In the genomic region with DNA sequence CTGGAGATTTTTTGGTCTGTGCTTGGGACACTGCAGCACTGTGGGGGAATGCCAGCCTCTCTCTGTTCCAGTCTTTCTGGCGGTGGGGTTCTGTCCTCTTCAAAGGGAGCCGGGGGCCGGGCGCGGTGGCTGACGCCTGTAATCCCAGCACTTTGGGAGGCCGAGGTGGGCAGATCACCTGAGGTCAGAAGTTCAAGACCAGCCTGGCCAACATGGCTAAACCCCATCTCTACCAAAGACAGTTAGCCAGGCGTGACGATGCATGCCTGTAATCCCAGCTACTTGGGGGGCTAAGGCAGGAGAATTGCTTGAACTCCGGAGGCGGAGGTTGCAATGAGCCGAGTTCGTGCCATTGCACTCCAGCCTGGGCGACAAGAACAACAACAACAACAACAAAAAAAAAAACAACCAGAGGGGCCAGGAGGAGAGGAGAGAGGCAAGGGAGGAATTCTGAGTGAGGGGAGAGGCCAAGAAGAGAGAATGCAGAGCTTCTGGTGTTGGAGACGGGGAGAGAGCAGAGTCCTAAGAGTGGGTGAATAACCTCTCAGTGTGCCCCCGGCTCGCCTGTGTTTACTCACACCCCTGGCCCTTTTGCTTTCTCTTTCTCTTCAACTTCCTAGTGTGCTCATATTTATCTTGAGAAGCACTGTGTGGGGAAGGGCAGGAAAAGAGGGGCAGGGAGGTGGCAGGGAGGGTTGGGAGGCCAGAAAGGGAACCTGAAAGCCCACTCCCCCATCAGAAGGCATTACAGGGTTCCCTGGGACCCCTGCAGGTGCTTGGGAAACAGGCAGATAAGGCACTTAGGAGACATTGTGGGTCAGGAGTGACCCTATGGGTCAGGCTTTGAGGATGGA, we compare ENCODE assay signal across 8 cellular contexts. TPM values are rescaled to one million over a fixed set of nuclear protein-coding genes. Genes with fewer than 3 reads are reported as not detected.
A peak's percentile ranks its signal among the peaks of the same experiment; 100 is the strongest.
DNase-seq lines count a peak whose midpoint lies in the region; ATAC-seq and TF ChIP-seq lines count a peak whose summit lies in the region.

No MANE protein-coding gene starts in this region.

- no peak overlapping the region for H2BK5ac ChIP-seq in neuronal stem cell (ENCODE audit: low read length)

- TF ChIP-seq CTCF in Peyer's patch (IDR thresholded peaks at IDR 0.05): peak in 1 of 6 experiments; percentile 12

- H3K14ac ChIP-seq in neuronal stem cell (ENCODE audit: low read length): no peak overlapping the region

- H2BK15ac ChIP-seq in neuronal stem cell (ENCODE audit: low read length): peak overlapping the region; percentile 63

- peaks cover 2% of the 10 kb centered on the region for H3K79me1 ChIP-seq in neuronal stem cell (ENCODE audit: low read depth, low read length)

- no peak overlapping the region for H2BK120ac ChIP-seq in neuronal stem cell (ENCODE audit: low read depth, low read length)

- H3K36me3 ChIP-seq in Peyer's patch (no peaks in the 10 kb centered on the region), neuronal stem cell (replicated peaks in 1 of 2; ENCODE audit: control insufficient read depth in 2 of 2, insufficient read depth in 2 of 2, low read length in 2 of 2) (peaks cover 0 to 8% of the 10 kb centered on the region in 2 donors)

- H4K8ac ChIP-seq in neuronal stem cell (ENCODE audit: low read depth, low read length): no peak overlapping the region

- no peak overlapping the region for H2AFZ ChIP-seq in neuronal stem cell (ENCODE audit: low read length)

- H3K4me2 ChIP-seq in neuronal stem cell (ENCODE audit: insufficient read depth, low read length, poor library complexity, severe bottlenecking): no peak overlapping the region

- H3K27ac ChIP-seq in Peyer's patch (peak overlapping the region; percentile 75 to 93 (median 92)), neuronal stem cell (replicated peaks; ENCODE audit: low read length) (no peak overlapping the region)

- peak overlapping the region; percentile 12 to 67 (median 29) for H3K4me3 ChIP-seq in Peyer's patch
- peak overlapping the region in 1 of 2 donors; percentile 65 for H3K4me3 ChIP-seq in neuronal stem cell (ENCODE audit: low read length in 2 of 2)

- peak in 1 of 2 donors; percentile 65 for TF ChIP-seq POLR2A in Peyer's patch (IDR thresholded peaks at IDR 0.05)

- in situ Hi-C loops in G401 (cut with HindIII; ENCODE audit: low sequenced_read_pairs): no loop called here

- H3K4me1 ChIP-seq in Peyer's patch (peaks cover 0 to 44% (median 20%) of the 10 kb centered on the region in 4 donors), neuronal stem cell (ENCODE audit: control insufficient read depth in 2 of 2, insufficient read depth in 1 of 2, low read depth in 1 of 2, low read length in 2 of 2) (peaks cover 15 to 24% of the 10 kb centered on the region in 2 donors)

- no CpG with 5 or more reads among the region's 17 CpGs for WGBS in neuronal stem cell (ENCODE audit: extremely low coverage in 2 of 2, insufficient read length in 2 of 2, insufficient replicate concordance in 1 of 2), 2 donors

- peak overlapping the region; percentile 93 for H2AK5ac ChIP-seq in neuronal stem cell (ENCODE audit: low read depth, low read length)

- H3K27me3 ChIP-seq in Peyer's patch (no peaks in the 10 kb centered on the region), neuronal stem cell (ENCODE audit: control insufficient read depth in 3 of 3, insufficient read depth in 3 of 3, low read depth in 1 of 3, low read length in 3 of 3) (no peaks in the 10 kb centered on the region)

- no peak overlapping the region for H3K23ac ChIP-seq in neuronal stem cell (ENCODE audit: low read depth, low read length, poor library complexity)

- no peak overlapping the region for H3K4ac ChIP-seq in neuronal stem cell (ENCODE audit: low read length)

- H3K9me3 ChIP-seq in Peyer's patch (no peaks in the 10 kb centered on the region), neuronal stem cell (replicated peaks in 1 of 2; ENCODE audit: control insufficient read depth in 2 of 2, insufficient read depth in 1 of 2, low read depth in 1 of 2, low read length in 2 of 2) (no peaks in the 10 kb centered on the region)

- no peak overlapping the region for H3K9ac ChIP-seq in neuronal stem cell (ENCODE audit: low read depth, low read length, poor library complexity)

- H4K91ac ChIP-seq in neuronal stem cell (ENCODE audit: low read depth, low read length, poor library complexity): no peak overlapping the region

- DNase-seq in ELF-1 (ENCODE audit: low read depth, low spot score) (peak; percentile 10), Peyer's patch (peak; percentile 62 to 85 (median 70)), neuronal stem cell (ENCODE audit: low spot score) (no peak), cerebellar nuclear complex (lab: John Stamatoyannopoulos, UW) (no peak), G401 (ENCODE audit: low spot score) (no peak), ecto neural progenitor cell (ENCODE audit: low spot score) (no peak)
- peak; percentile 27 for DNase-seq in central memory CD4-positive, alpha-beta T cell

- no peak overlapping the region for H3K18ac ChIP-seq in neuronal stem cell (ENCODE audit: low read length)

- ATAC-seq in GM19395 (IDR thresholded peaks at IDR 0.05; ENCODE audit: unreplicated experiment): no peak

- H2BK12ac ChIP-seq in neuronal stem cell (ENCODE audit: low read length): no peak overlapping the region

RNA-seq across cellular contexts. Expression of gene SET, which starts 3.2 kb away (rescaled TPM):
- 100 to 1,000 TPM in 1 of 4 donors, 10 to 100 TPM in 3; 72.3 to 148 (median 83.9) TPM for total RNA-seq in Peyer's patch
- polyA plus RNA-seq in neuronal stem cell (2013, experiment 1 of 2): 683 TPM
- polyA plus RNA-seq in neuronal stem cell (2013, experiment 2 of 2): 718 TPM
- 794 and 1,249 TPM in 2 replicates for total RNA-seq in G401 (2014; rRNA removed; shearing (Covaris generic))

RNA-seq across cellular contexts. Expression of gene PKN3, which starts 16.4 kb away (rescaled TPM):
- 10 to 100 TPM in 1 of 4 donors, 1 to 10 TPM in 3; 5.6 to 15.7 (median 9.3) TPM for total RNA-seq in Peyer's patch
- 10.5 TPM for polyA plus RNA-seq in neuronal stem cell (2013, experiment 1 of 2)
- polyA plus RNA-seq in neuronal stem cell (2013, experiment 2 of 2): 10.2 TPM
- 34.8 and 36.7 TPM in 2 replicates for total RNA-seq in G401 (2014; rRNA removed; shearing (Covaris generic))

RNA-seq across cellular contexts. Expression of gene DYNC2I2, which starts 29.2 kb away (rescaled TPM):
- total RNA-seq in Peyer's patch: 100 to 1,000 TPM in 1 of 4 donors, 10 to 100 TPM in 3; 71.9 to 103 (median 95.8) TPM
- 41.3 TPM for polyA plus RNA-seq in neuronal stem cell (2013, experiment 1 of 2)
- 40.8 TPM for polyA plus RNA-seq in neuronal stem cell (2013, experiment 2 of 2)
- total RNA-seq in G401 (2014; rRNA removed; shearing (Covaris generic)): 164 and 173 TPM in 2 replicates

RNA-seq across cellular contexts. Expression of gene ZDHHC12, which starts 38.1 kb away (rescaled TPM):
- total RNA-seq in Peyer's patch: 100 to 1,000 TPM in 3 of 4 donors, 10 to 100 TPM in 1; 21.5 to 177 (median 138) TPM
- polyA plus RNA-seq in neuronal stem cell (2013, experiment 1 of 2): 27.7 TPM
- polyA plus RNA-seq in neuronal stem cell (2013, experiment 2 of 2): 27.9 TPM
- 36.4 and 40.2 TPM in 2 replicates for total RNA-seq in G401 (2014; rRNA removed; shearing (Covaris generic))

Comparison
In these comparisons a context has a peak if more than half of its experiments do, and no peak if none do; other contexts are left out.
1. DNase-seq: peak in ELF-1 (single experiment), Peyer's patch (3 of 3) and central memory CD4-positive, alpha-beta T cell (single experiment); none in neuronal stem cell (single experiment), cerebellar nuclear complex (0 of 2), G401 (single experiment) and ecto neural progenitor cell (single experiment).